Comparison of ENCODE assay signal across 20 cellular contexts in genomic region chr7:3005257-3005656, GRCh38. TPM values are rescaled to one million over a fixed set of nuclear protein-coding genes. Genes with fewer than 3 reads are reported as not detected.
DNase-seq lines count a peak whose midpoint lies in the region; ATAC-seq, FAIRE-seq and TF ChIP-seq lines count a peak whose summit lies in the region.
"Had no signal": no experiment of that assay in that cellular context is flagged by ENCODE, and none has a peak within 500 bp of the region (broad histone marks: within the 10 kb centered on the region; RNA-seq: fewer than 3 reads in every experiment).

No MANE protein-coding gene starts in this region.

- H3K27me3 Mint-ChIP-seq in endothelial cell (ENCODE audit: unreplicated experiment): peaks cover 4% of the 10 kb centered on the region

- POLR2A ChIA-PET in PC-9 (lab: Charles Lee; ENCODE audit: unreplicated experiment): no interaction called here
- POLR2A ChIA-PET in endothelial cell of umbilical vein (lab: Charles Lee): interaction anchor here (0.6 kb wide), 2 partner anchors 439 to 839 kb away, joined by 3 read pairs; no protein-coding TSS in a partner anchor

- peak; percentile 75 for FAIRE-seq in endothelial cell of umbilical vein (lab: Jason Lieb, UNC)
- FAIRE-seq: D721Med, HTR-8/SVneo had no signal

- H3K9me2 ChIP-seq in PC-9 (ENCODE audit: insufficient read depth): no peaks in the 10 kb centered on the region

- BruUV-seq in PC-9 (replicated peaks; lab: Mats Ljungman, UMichigan) (no TSS peak), endothelial cell of umbilical vein (replicated peaks; lab: Mats Ljungman, UMichigan) (no TSS peak)

- peaks cover 14% of the 10 kb centered on the region; the same call in 1 of the 2 replicates for H4K20me1 ChIP-seq in PC-9 (ENCODE audit: insufficient read depth)
- no peaks in the 10 kb centered on the region for H4K20me1 ChIP-seq in endothelial cell of umbilical vein (replicated peaks; ENCODE audit: control insufficient read depth, extremely low read depth, insufficient read depth, low read length)

- H3K4me3 ChIP-seq in PC-9 (no peak overlapping the region), endothelial cell of umbilical vein (replicated peaks in 1 of 3; ENCODE audit: insufficient read depth in 1 of 3, low read depth in 1 of 3, low read length in 3 of 3) (no peak overlapping the region)

- H3K79me2 ChIP-seq in PC-9 (ENCODE audit: low read depth): peaks cover 30% of the 10 kb centered on the region
- no peaks in the 10 kb centered on the region for H3K79me2 ChIP-seq in endothelial cell of umbilical vein (ENCODE audit: control insufficient read depth, insufficient read depth, low read length)

- H3K4me1 Mint-ChIP-seq in endothelial cell (ENCODE audit: unreplicated experiment): no peaks in the 10 kb centered on the region

- no peak overlapping the region for H3K4me3 Mint-ChIP-seq in endothelial cell (ENCODE audit: unreplicated experiment)

- H3K36me3 ChIP-seq in PC-9 (ENCODE audit: low read depth): 0 out of 2 replicates have a peak, but pooled peaks cover 9% of the 10 kb centered on the region
- H3K36me3 ChIP-seq in endothelial cell of umbilical vein (ENCODE audit: control insufficient read depth in 2 of 2, extremely low read depth in 1 of 2, insufficient read depth in 2 of 2, low read length in 2 of 2): no peaks in the 10 kb centered on the region

- H3K9me3 ChIP-seq in PC-9 (ENCODE audit: insufficient read depth, low read depth) (no peaks in the 10 kb centered on the region), endothelial cell of umbilical vein (replicated peaks; ENCODE audit: control insufficient read depth, insufficient read depth, low read length) (no peaks in the 10 kb centered on the region)

- H3K4me2 ChIP-seq in PC-9: peak overlapping the region; percentile 53
- peak overlapping the region; percentile 39 for H3K4me2 ChIP-seq in endothelial cell of umbilical vein (ENCODE audit: insufficient read depth, low read length)

- H3K4me1 ChIP-seq in PC-9 (replicated peaks; ENCODE audit: insufficient read depth): peaks cover 12% of the 10 kb centered on the region
- H3K4me1 ChIP-seq in endothelial cell of umbilical vein (ENCODE audit: control insufficient read depth, extremely low read depth, insufficient read depth, low read length): peaks cover 8% of the 10 kb centered on the region

- H3K27ac ChIP-seq in PC-9: peak overlapping the region; percentile 31; the same call in 1 of the 2 replicates
- peak overlapping the region; percentile 59 for H3K27ac ChIP-seq in endothelial cell of umbilical vein (ENCODE audit: insufficient read depth, low read depth, low read length)
- H3K27ac ChIP-seq: C4-2B had no signal

- H2AFZ ChIP-seq in PC-9 (no peak overlapping the region), endothelial cell of umbilical vein (ENCODE audit: low read depth, low read length) (peak overlapping the region; percentile 57)

- TF ChIP-seq CTCF in PC-9 (conservative IDR thresholded peaks at IDR 0.05): no peak
- no peak for TF ChIP-seq CTCF in endothelial cell of umbilical vein (IDR thresholded peaks at IDR 0.05; ENCODE audit: extremely low read depth in 1 of 2, insufficient read depth in 1 of 2, low read depth in 1 of 2, low read length in 2 of 2)
- TF ChIP-seq CTCF in endothelial cell (IDR thresholded peaks at IDR 0.05; ENCODE audit: unreplicated experiment): no peak

- H3K9ac ChIP-seq in endothelial cell of umbilical vein (replicated peaks; ENCODE audit: extremely low read depth, insufficient read depth, low read length): no peak overlapping the region

- peaks cover 11% of the 10 kb centered on the region for H3F3A ChIP-seq in PC-9 (ENCODE audit: insufficient read depth, low read depth)

- DNase-seq in EH (ENCODE audit: low read depth) (peak; percentile 1), PC-9 (peak in 1 of 2 experiments; percentile 75), endothelial cell of umbilical vein (ENCODE audit: low read depth, low spot score) (peak; percentile 21), renal cortical epithelial cell (ENCODE audit: low read depth) (peak; percentile 56), endothelial cell (ENCODE audit: low spot score) (no peak)
- DNase-seq in activated naive CD4-positive, alpha-beta T cell treated with anti-CD3 and anti-CD28 coated beads, Interleukin-2, amount 50 U/mL, for 16 hours: no peak
- DNase-seq: AML-193, IMR-90, NCI-H1417 treated with DMSO at 0.1 percent for 48 hours, NCI-H187 treated with DMSO at 0.1 percent for 48 hours, NCI-H345, NCI-H526 had no signal

- TF ChIP-seq POLR2A in endothelial cell of umbilical vein (IDR thresholded peaks at IDR 0.05; ENCODE audit: low read depth, low read length): no peak

- H3K27me3 ChIP-seq in PC-9 (ENCODE audit: insufficient read depth, low read depth) (no peaks in the 10 kb centered on the region), endothelial cell of umbilical vein (ENCODE audit: control insufficient read depth in 2 of 2, insufficient read depth in 2 of 2, low read length in 2 of 2) (no peaks in the 10 kb centered on the region)

- H3K9me1 ChIP-seq in endothelial cell of umbilical vein (replicated peaks; ENCODE audit: control insufficient read depth, extremely low read depth, insufficient read depth, low read length): no peaks in the 10 kb centered on the region

- peaks cover 6% of the 10 kb centered on the region for H3K36me3 Mint-ChIP-seq in endothelial cell (ENCODE audit: low read depth, unreplicated experiment)

- ATAC-seq in GM18519 (IDR thresholded peaks at IDR 0.05; ENCODE audit: low FRiP score, unreplicated experiment): no peak
- ATAC-seq: HCT116 had no signal

- CTCF ChIA-PET in PC-9 (lab: Charles Lee) (interaction anchor here (0.5 to 0.6 kb wide), 2 partner anchors 25 to 71 kb away, joined by 3 to 9 read pairs; no protein-coding TSS in a partner anchor), endothelial cell of umbilical vein (lab: Charles Lee) (no interaction called here)

- intact Hi-C loops in PC-9 (cut with micrococcal nuclease; ENCODE audit: unreplicated experiment) (loop anchor here (2.0 kb wide), 1 partner anchor 18 kb away; no protein-coding TSS in a partner anchor), endothelial cell of umbilical vein (cut with micrococcal nuclease) (no loop called here)

- H3K27ac Mint-ChIP-seq in endothelial cell (ENCODE audit: unreplicated experiment): no peak overlapping the region

- dilution Hi-C loops in endothelial cell of umbilical vein (cut with MboI; ENCODE audit: extremely low pct_ligation_motif_present, low sequenced_read_pairs): no loop called here

- no peaks in the 10 kb centered on the region for H3K9me3 Mint-ChIP-seq in endothelial cell (ENCODE audit: unreplicated experiment)

TF ChIP-seq in endothelial cell of umbilical vein, 7 proteins besides CTCF, POLR2A, EP300 and RAD21:
- TF ChIP-seq FOS (IDR thresholded peaks at IDR 0.05; ENCODE audit: borderline replicate concordance, insufficient read depth, low read length) (peak; percentile 62), MAX (IDR thresholded peaks at IDR 0.05; ENCODE audit: insufficient read depth, insufficient read length) (no peak), GATA2 (IDR thresholded peaks at IDR 0.05; ENCODE audit: insufficient read depth, insufficient read length, low read depth, low read length) (no peak), EZH2 (IDR thresholded peaks at IDR 0.05; ENCODE audit: borderline replicate concordance, low read depth, low read length, severe bottlenecking) (no peak), MYC (IDR thresholded peaks at IDR 0.05; ENCODE audit: low read depth, low read length) (no peak)

RNA-seq across cellular contexts. Expression of gene CARD11, which starts 38.4 kb away (rescaled TPM):
- total RNA-seq in PC-9 (2021) (62.6 and 63.3 TPM in 2 replicates), endothelial cell of umbilical vein (32.0 and 41.8 TPM in 2 replicates), renal cortical epithelial cell (20.1 and 25.3 TPM in 2 replicates), endothelial cell (ENCODE audit: unreplicated experiment) (3.9 TPM)
- polyA plus RNA-seq in endothelial cell of umbilical vein: 20.4 and 20.5 TPM in 2 replicates
- polyA plus RNA-seq in endothelial cell of umbilical vein (2011; cell fraction: cytosol; rRNA removed): 24.3 and 26.6 TPM in 2 replicates
- polyA plus RNA-seq in endothelial cell of umbilical vein (2011; cell fraction: nucleus; rRNA removed): 33.5 and 33.9 TPM in 2 replicates
- 28.0 and 37.8 TPM in 2 replicates for polyA plus RNA-seq in endothelial cell of umbilical vein (2012)
- 25.3 and 35.1 TPM in 2 replicates for polyA minus RNA-seq in endothelial cell of umbilical vein
- polyA minus RNA-seq in endothelial cell of umbilical vein (2011; cell fraction: cytosol; rRNA and poly(A)+ RNA removed): not detected
- polyA minus RNA-seq in endothelial cell of umbilical vein (2011; cell fraction: nucleus; rRNA and poly(A)+ RNA removed): 9.3 and 10.7 TPM in 2 replicates
- total RNA-seq: G401, MCF 10A, SK-MEL-5 had no signal

Comparison
In these comparisons a context has a peak if more than half of its experiments do, and no peak if none do; other contexts are left out.
1. DNase-seq: peak in EH (single experiment), endothelial cell of umbilical vein (single experiment) and renal cortical epithelial cell (single experiment); none in endothelial cell (single experiment) and activated naive CD4-positive, alpha-beta T cell treated with anti-CD3 and anti-CD28 coated beads, Interleukin-2, amount 50 U/mL, for 16 hours (single experiment).